ENCODE assay signal across 13 cellular contexts in genomic region chr2:178553047-178553446, GRCh38.
DNase-seq lines count a peak whose midpoint lies in the region; TF ChIP-seq lines count a peak whose summit lies in the region.
"Had no signal": no experiment of that assay in that cellular context is flagged by ENCODE, and none has a peak within 500 bp of the region (broad histone marks: within the 10 kb centered on the region; RNA-seq: fewer than 3 reads in every experiment).

No MANE protein-coding gene starts in this region.

- H3K27me3 ChIP-seq in GM23248 (replicated peaks; ENCODE audit: insufficient read depth) (no peaks in the 10 kb centered on the region), skeletal muscle tissue (ENCODE audit: control insufficient read depth in 3 of 3, insufficient read depth in 3 of 3, low read length in 3 of 3) (no peaks in the 10 kb centered on the region), PC-9 (ENCODE audit: insufficient read depth, low read depth) (no peaks in the 10 kb centered on the region)
- H3K27me3 ChIP-seq: hepatocyte had no signal

- intact Hi-C loops in PC-9 (cut with micrococcal nuclease; ENCODE audit: unreplicated experiment), result no loop called here

- no peak overlapping the region for H3K27ac Mint-ChIP-seq in activated naive CD8-positive, alpha-beta T cell treated with anti-CD3 and anti-CD28 coated beads for 36 hours
- H3K27ac Mint-ChIP-seq: activated T-cell treated with anti-CD3 and anti-CD28 coated beads, Interleukin-2, amount 50 U/mL, for 72 hours had no signal

- DNase-seq in GM23248 (peak; percentile 92), SW 1271 (lab: John Stamatoyannopoulos, UW) (peak; percentile 9 to 39), fibroblast of mammary gland (ENCODE audit: low read depth) (peak; percentile 93), PC-9 (no peak), midbrain (lab: John Stamatoyannopoulos, UW) (no peak)
- no peak for DNase-seq in activated naive CD8-positive, alpha-beta T cell treated with anti-CD3 and anti-CD28 coated beads for 36 hours
- DNase-seq: activated T-cell treated with anti-CD3 and anti-CD28 coated beads, Interleukin-2, amount 50 U/mL, for 72 hours; NCI-H1105 treated with DMSO at 0.1 percent for 48 hours; NCI-H774 had no signal

- H3K4me3 ChIP-seq in GM23248 (no peak overlapping the region), fibroblast of mammary gland (ENCODE audit: control insufficient read depth, low read depth, low read length) (no peak overlapping the region), skeletal muscle tissue (ENCODE audit: low read length in 3 of 3) (no peak overlapping the region), PC-9 (no peak overlapping the region)
- H3K4me3 ChIP-seq: hepatocyte, prostate gland had no signal

- peaks cover 70% of the 10 kb centered on the region for H3K36me3 Mint-ChIP-seq in activated naive CD8-positive, alpha-beta T cell treated with anti-CD3 and anti-CD28 coated beads for 36 hours

- no peak overlapping the region for H3K4me3 Mint-ChIP-seq in activated naive CD8-positive, alpha-beta T cell treated with anti-CD3 and anti-CD28 coated beads for 36 hours
- H3K4me3 Mint-ChIP-seq: activated T-cell treated with anti-CD3 and anti-CD28 coated beads, Interleukin-2, amount 50 U/mL, for 72 hours had no signal

- 0 out of 2 replicates have a peak overlapping the region, but pooled peaks have one; percentile 14 for H3K9ac ChIP-seq in GM23248
- no peak overlapping the region for H3K9ac ChIP-seq in skeletal muscle tissue (ENCODE audit: low read depth in 1 of 3, low read length in 3 of 3)

- H3K9me2 ChIP-seq in GM23248 (ENCODE audit: insufficient read depth) (no peaks in the 10 kb centered on the region; the same call in 1 of the 2 replicates), PC-9 (ENCODE audit: insufficient read depth) (no peaks in the 10 kb centered on the region; the same call in none of the 2 replicates)

- no peaks in the 10 kb centered on the region for H3K9me3 ChIP-seq in GM23248 (ENCODE audit: low read depth)
- H3K9me3 ChIP-seq in skeletal muscle tissue (ENCODE audit: control insufficient read depth in 3 of 3, low read length in 3 of 3), result no peaks in the 10 kb centered on the region
- no peaks in the 10 kb centered on the region for H3K9me3 ChIP-seq in PC-9 (ENCODE audit: insufficient read depth, low read depth)
- H3K9me3 ChIP-seq: prostate gland had no signal

- H3K27ac ChIP-seq in GM23248 (peak overlapping the region; percentile 80), skeletal muscle tissue (ENCODE audit: low read depth, low read length) (peak overlapping the region; percentile 29), PC-9 (no peak overlapping the region)
- H3K27ac ChIP-seq: hepatocyte, HL-60, prostate gland had no signal

- POLR2A ChIA-PET in PC-9 (lab: Charles Lee; ENCODE audit: unreplicated experiment), result no interaction called here

- H3K4me2 ChIP-seq in GM23248 (ENCODE audit: unreplicated experiment) (no peak overlapping the region), PC-9 (no peak overlapping the region)
- H3K4me2 ChIP-seq: hepatocyte had no signal

- no TSS peak for BruUV-seq in PC-9 (replicated peaks; lab: Mats Ljungman, UMichigan)

- H3K27me3 Mint-ChIP-seq in activated naive CD8-positive, alpha-beta T cell treated with anti-CD3 and anti-CD28 coated beads for 36 hours, result no peaks in the 10 kb centered on the region

- H3K79me2 ChIP-seq in GM23248 (ENCODE audit: insufficient read depth), result no peaks in the 10 kb centered on the region
- H3K79me2 ChIP-seq in PC-9 (ENCODE audit: low read depth), result no peaks in the 10 kb centered on the region
- H3K79me2 ChIP-seq: hepatocyte had no signal

- 5 to 12% methylated on average over 2 of the region's 2 CpGs for WGBS in GM23248 (ENCODE audit: low coverage in 1 of 2, low lambda C conversion rate in 2 of 2, missing lambda C conversion rate in 2 of 2), 2 experiments

- TF ChIP-seq CTCF in fibroblast of mammary gland (conservative IDR thresholded peaks at IDR 0.05; ENCODE audit: control insufficient read depth, insufficient read depth, low read depth, low read length) (no peak), PC-9 (conservative IDR thresholded peaks at IDR 0.05) (no peak)

- in situ Hi-C loops in GM23248 (cut with MboI), result no loop called here

- peaks cover 4% of the 10 kb centered on the region for H3K4me1 Mint-ChIP-seq in activated naive CD8-positive, alpha-beta T cell treated with anti-CD3 and anti-CD28 coated beads for 36 hours

- H3F3A ChIP-seq in GM23248 (ENCODE audit: insufficient read depth), result peaks cover 14% of the 10 kb centered on the region
- no peaks in the 10 kb centered on the region for H3F3A ChIP-seq in PC-9 (ENCODE audit: insufficient read depth, low read depth)

- peaks cover 10% of the 10 kb centered on the region for H3K4me1 ChIP-seq in GM23248 (ENCODE audit: insufficient read depth)
- peaks cover 2 to 25% (median 15%) of the 10 kb centered on the region in 3 donors for H3K4me1 ChIP-seq in skeletal muscle tissue (ENCODE audit: control insufficient read depth in 3 of 3, insufficient read depth in 3 of 3, low read length in 3 of 3)
- H3K4me1 ChIP-seq in PC-9 (replicated peaks; ENCODE audit: insufficient read depth), result no peaks in the 10 kb centered on the region
- H3K4me1 ChIP-seq: prostate gland had no signal

- H2AFZ ChIP-seq in GM23248, result peak overlapping the region; percentile 71
- no peak overlapping the region for H2AFZ ChIP-seq in PC-9
- H2AFZ ChIP-seq: hepatocyte had no signal

- no peaks in the 10 kb centered on the region for H4K20me1 ChIP-seq in GM23248 (ENCODE audit: insufficient read depth)
- no peaks in the 10 kb centered on the region; the same call in 1 of the 2 replicates for H4K20me1 ChIP-seq in PC-9 (ENCODE audit: insufficient read depth)

- H3K36me3 ChIP-seq in GM23248 (ENCODE audit: low read depth) (no peaks in the 10 kb centered on the region), skeletal muscle tissue (ENCODE audit: control insufficient read depth in 3 of 3, insufficient read depth in 3 of 3, low read length in 3 of 3) (peaks cover 94 to 99% (median 95%) of the 10 kb centered on the region in 3 donors), PC-9 (ENCODE audit: low read depth) (peaks cover 14% of the 10 kb centered on the region; the same call in 1 of the 2 replicates)
- H3K36me3 ChIP-seq: prostate gland had no signal

- peaks cover 3% of the 10 kb centered on the region for H3K9me3 Mint-ChIP-seq in activated naive CD8-positive, alpha-beta T cell treated with anti-CD3 and anti-CD28 coated beads for 36 hours
- H3K9me3 Mint-ChIP-seq: activated T-cell treated with anti-CD3 and anti-CD28 coated beads, Interleukin-2, amount 50 U/mL, for 72 hours had no signal

- CTCF ChIA-PET in PC-9 (lab: Charles Lee), result no interaction called here

Comparison
In these comparisons a context has a peak if more than half of its experiments do, and no peak if none do; other contexts are left out.
1. DNase-seq: peak in GM23248 (single experiment), SW 1271 (2 of 2) and fibroblast of mammary gland (single experiment); none in PC-9 (0 of 2), activated naive CD8-positive, alpha-beta T cell treated with anti-CD3 and anti-CD28 coated beads for 36 hours (single experiment) and midbrain (single experiment).